Comparison of ENCODE assay signal across 8 cellular contexts in genomic region chr9:79471577-79472543, GRCh38.
DNase-seq lines count a peak whose midpoint lies in the region; ATAC-seq, FAIRE-seq and TF ChIP-seq lines count a peak whose summit lies in the region.

No MANE protein-coding gene starts in this region.

- H4K20me1 ChIP-seq in endothelial cell of umbilical vein (replicated peaks; ENCODE audit: control insufficient read depth, extremely low read depth, insufficient read depth, low read length) = no peaks in the 10 kb centered on the region

- no peak overlapping the region for H3K27ac ChIP-seq in endothelial cell of umbilical vein (ENCODE audit: insufficient read depth, low read depth, low read length)

- H2AFZ ChIP-seq in endothelial cell of umbilical vein (ENCODE audit: low read depth, low read length) = no peak overlapping the region

- no peak overlapping the region for H3K9ac ChIP-seq in endothelial cell of umbilical vein (replicated peaks; ENCODE audit: extremely low read depth, insufficient read depth, low read length)

- H3K27me3 ChIP-seq in endothelial cell of umbilical vein (ENCODE audit: control insufficient read depth in 2 of 2, insufficient read depth in 2 of 2, low read length in 2 of 2) = no peaks in the 10 kb centered on the region

- H3K4me3 ChIP-seq in endothelial cell of umbilical vein (replicated peaks in 1 of 3; ENCODE audit: insufficient read depth in 1 of 3, low read depth in 1 of 3, low read length in 3 of 3) = no peak overlapping the region

- intact Hi-C loops in endothelial cell of umbilical vein (cut with micrococcal nuclease) = no loop called here

- H3K9me1 ChIP-seq in endothelial cell of umbilical vein (replicated peaks; ENCODE audit: control insufficient read depth, extremely low read depth, insufficient read depth, low read length) = no peaks in the 10 kb centered on the region

- DNase-seq in activated gamma-delta T cell treated with Interleukin-2 at 50 U/mL for 16 hours (peak; percentile 32), activated gamma-delta T cell (lab: John Stamatoyannopoulos, UW) (no peak), OCI-M1 (lab: John Stamatoyannopoulos, UW) (peak; percentile 36), endothelial cell of umbilical vein (ENCODE audit: low read depth, low spot score) (peak; percentile 14), occipital lobe (lab: John Stamatoyannopoulos, UW) (peak; percentile 39), NCI-H2081 treated with DMSO at 0.1 percent for 48 hours (lab: John Stamatoyannopoulos, UW) (no peak), NCI-H1105 (lab: John Stamatoyannopoulos, UW) (no peak)

- H3K36me3 ChIP-seq in endothelial cell of umbilical vein (ENCODE audit: control insufficient read depth in 2 of 2, extremely low read depth in 1 of 2, insufficient read depth in 2 of 2, low read length in 2 of 2) = no peaks in the 10 kb centered on the region

- FAIRE-seq in endothelial cell of umbilical vein (lab: Jason Lieb, UNC) = no peak

- no peak for TF ChIP-seq POLR2A in endothelial cell of umbilical vein (IDR thresholded peaks at IDR 0.05; ENCODE audit: low read depth, low read length)

- H3K4me2 ChIP-seq in endothelial cell of umbilical vein (ENCODE audit: insufficient read depth, low read length) = no peak overlapping the region

- H3K79me2 ChIP-seq in endothelial cell of umbilical vein (ENCODE audit: control insufficient read depth, insufficient read depth, low read length) = no peaks in the 10 kb centered on the region

- dilution Hi-C loops in endothelial cell of umbilical vein (cut with MboI; ENCODE audit: extremely low pct_ligation_motif_present, low sequenced_read_pairs) = no loop called here

- CTCF ChIA-PET in endothelial cell of umbilical vein (lab: Charles Lee) = interaction anchor here (1.4 kb wide), 1 partner anchor 9 kb away, joined by 4 read pairs; no protein-coding TSS in a partner anchor

- ATAC-seq in GM18517 (IDR thresholded peaks at IDR 0.05; ENCODE audit: unreplicated experiment) = no peak

- no peaks in the 10 kb centered on the region for H3K4me1 ChIP-seq in endothelial cell of umbilical vein (ENCODE audit: control insufficient read depth, extremely low read depth, insufficient read depth, low read length)

- no peaks in the 10 kb centered on the region for H3K9me3 ChIP-seq in endothelial cell of umbilical vein (replicated peaks; ENCODE audit: control insufficient read depth, insufficient read depth, low read length)

- POLR2A ChIA-PET in endothelial cell of umbilical vein (lab: Charles Lee) = interaction anchor here (0.5 kb wide), 1 partner anchor 12 kb away, joined by 5 read pairs; no protein-coding TSS in a partner anchor

- BruUV-seq in endothelial cell of umbilical vein (replicated peaks; lab: Mats Ljungman, UMichigan) = no TSS peak

- no peak for TF ChIP-seq CTCF in endothelial cell of umbilical vein (IDR thresholded peaks at IDR 0.05; ENCODE audit: extremely low read depth in 1 of 2, insufficient read depth in 1 of 2, low read depth in 1 of 2, low read length in 2 of 2)

TF ChIP-seq in endothelial cell of umbilical vein, 7 proteins besides CTCF, POLR2A, EP300 and RAD21:
- no peak for TF ChIP-seq MYC (IDR thresholded peaks at IDR 0.05; ENCODE audit: low read depth, low read length)

Comparison
In these comparisons a context has a peak if more than half of its experiments do, and no peak if none do; other contexts are left out.
1. DNase-seq: peak in activated gamma-delta T cell treated with Interleukin-2 at 50 U/mL for 16 hours (single experiment), OCI-M1 (single experiment), endothelial cell of umbilical vein (single experiment) and occipital lobe (single experiment); none in activated gamma-delta T cell (single experiment), NCI-H2081 treated with DMSO at 0.1 percent for 48 hours (single experiment) and NCI-H1105 (single experiment).